In the genomic region with DNA sequence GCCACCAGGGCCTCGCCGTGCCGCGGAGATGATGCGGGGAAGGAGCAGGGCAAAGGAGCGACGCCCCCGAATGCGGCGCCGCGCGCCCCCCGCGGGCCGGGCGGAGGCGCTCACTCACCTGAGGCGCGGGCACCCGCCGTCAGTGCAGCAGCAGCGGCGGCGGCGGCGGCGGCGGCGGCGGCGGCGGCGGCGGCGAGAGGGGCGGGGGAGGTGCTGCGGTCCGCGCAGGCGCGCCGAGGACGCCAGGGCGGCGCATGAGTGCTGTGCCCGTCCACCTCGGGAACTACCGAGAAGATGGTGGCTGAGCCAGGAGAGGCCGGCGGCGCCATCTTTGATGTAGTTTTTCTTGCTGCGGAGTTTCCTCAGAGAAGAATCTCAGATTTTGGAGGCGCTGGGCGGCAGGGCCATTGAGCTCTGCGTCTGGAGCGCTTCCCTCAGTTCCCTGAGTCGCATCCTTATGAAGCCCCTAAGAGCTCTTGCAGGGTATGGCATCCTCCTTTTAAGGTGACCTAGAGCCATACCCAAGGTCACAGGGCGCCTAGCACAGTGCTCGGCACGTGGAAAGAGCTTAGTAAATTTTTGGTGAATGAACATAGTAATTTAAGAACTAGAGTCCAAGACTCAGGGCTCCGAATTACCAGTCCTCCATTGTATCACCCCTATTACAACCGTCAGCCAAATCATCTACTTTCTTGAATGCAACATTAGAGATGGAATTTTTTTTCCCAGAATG, we compare ENCODE assay signal across 8 cellular contexts. TPM values are rescaled to one million over a fixed set of nuclear protein-coding genes. Genes with fewer than 3 reads are reported as not detected.
DNase-seq lines count a peak whose midpoint lies in the region; ATAC-seq, FAIRE-seq and TF ChIP-seq lines count a peak whose summit lies in the region.

Gene NDRG3 (minus strand): TSS at position 164 of the 733 bp plus-strand sequence. CDS start 24,355 bp downstream, outside the sequence.

- WGBS in pancreas, 2 donors = 2 to 6% methylated on average over 18 to 63 of the region's 63 CpGs

- peak within 1 kb of the TSS; percentile 82 for H3K4me3 ChIP-seq in GM12864 (ENCODE audit: low read depth, low read length)
- peak within 1 kb of the TSS; percentile 71 to 89 (median 77) for H3K4me3 ChIP-seq in pancreas
- H3K4me3 ChIP-seq in tibial artery = peak within 1 kb of the TSS; percentile 90 to 98

- H3K9me3 Mint-ChIP-seq in activated naive CD8-positive, alpha-beta T cell treated with anti-CD3 and anti-CD28 coated beads for 36 hours = no peaks in the 10 kb centered on the region

- H3K4me1 ChIP-seq in pancreas (peaks cover 0 to 4% (median 0%) of the 10 kb centered on the region in 3 donors), tibial artery (peaks cover 3 to 25% (median 13%) of the 10 kb centered on the region in 4 donors)

- intact Hi-C loops in Right ventricle myocardium inferior (cut with DNase I) (no loop called here), pancreas (cut with DNase I) (no loop called here), tibial artery (cut with DNase I; ENCODE audit: low total_unique reads) (no loop called here)

- H3K27ac ChIP-seq in pancreas (peak within 1 kb of the TSS in 2 of 4 donors; percentile 42 to 57), tibial artery (peak within 1 kb of the TSS; percentile 82 to 86)

- H3K36me3 ChIP-seq in pancreas = no peaks in the 10 kb centered on the region
- H3K36me3 ChIP-seq in tibial artery = peaks cover 0 to 3% (median 0%) of the 10 kb centered on the region in 3 donors

- peak; percentile 81 for DNase-seq in GM12864 (ENCODE audit: low read depth)
- peak; percentile 93 for DNase-seq in NCI-H1105 (lab: John Stamatoyannopoulos, UW)
- DNase-seq in SKM-1 treated with dmso at 0.1 percent for 144 hours (lab: John Stamatoyannopoulos, UW; ENCODE audit: unreplicated experiment) = peak; percentile 91
- peak; percentile 93 for DNase-seq in activated naive CD8-positive, alpha-beta T cell treated with anti-CD3 and anti-CD28 coated beads for 36 hours
- peak; percentile 98 for DNase-seq in Right ventricle myocardium inferior (ENCODE audit: missing footprints)
- DNase-seq in pancreas = peak; percentile 93 to 98 (median 93)
- peak; percentile 94 to 98 for DNase-seq in tibial artery

- no peaks in the 10 kb centered on the region for H3K9me3 ChIP-seq in pancreas
- no peaks in the 10 kb centered on the region for H3K9me3 ChIP-seq in tibial artery

- H3K27me3 ChIP-seq in pancreas (no peaks in the 10 kb centered on the region), tibial artery (no peaks in the 10 kb centered on the region)

- H3K27me3 Mint-ChIP-seq in activated naive CD8-positive, alpha-beta T cell treated with anti-CD3 and anti-CD28 coated beads for 36 hours = no peaks in the 10 kb centered on the region

- peak; percentile 89 for ATAC-seq in HG02623 (IDR thresholded peaks at IDR 0.05; ENCODE audit: unreplicated experiment)
- peak; percentile 97 for ATAC-seq in Right ventricle myocardium inferior
- ATAC-seq in pancreas = peak; percentile 97 to 98 (median 98)

- peak within 1 kb of the TSS; percentile 89 for H3K4me3 Mint-ChIP-seq in activated naive CD8-positive, alpha-beta T cell treated with anti-CD3 and anti-CD28 coated beads for 36 hours

- peak; percentile 16 for TF ChIP-seq CTCF in GM12864 (IDR thresholded peaks at IDR 0.05; ENCODE audit: low read depth, low read length, missing control alignments)
- no peak for TF ChIP-seq CTCF in pancreas (IDR thresholded peaks at IDR 0.05)
- peak in 1 of 2 experiments; percentile 36 for TF ChIP-seq CTCF in tibial artery (IDR thresholded peaks at IDR 0.05)

- H3K27ac Mint-ChIP-seq in activated naive CD8-positive, alpha-beta T cell treated with anti-CD3 and anti-CD28 coated beads for 36 hours = peak within 1 kb of the TSS; percentile 86

- H3K36me3 Mint-ChIP-seq in activated naive CD8-positive, alpha-beta T cell treated with anti-CD3 and anti-CD28 coated beads for 36 hours = peaks cover 9% of the 10 kb centered on the region

- H3K4me1 Mint-ChIP-seq in activated naive CD8-positive, alpha-beta T cell treated with anti-CD3 and anti-CD28 coated beads for 36 hours = peaks cover 19% of the 10 kb centered on the region

- FAIRE-seq in pancreas (lab: Jason Lieb, UNC) = no peak

RNA-seq across cellular contexts. Expression of gene NDRG3, which starts in this region (rescaled TPM):
- total RNA-seq in activated naive CD8-positive, alpha-beta T cell treated with anti-CD3 and anti-CD28 coated beads for 36 hours = 10 to 100 TPM; 16.3 to 17.1 TPM
- 27.9 TPM for total RNA-seq in Right ventricle myocardium inferior
- total RNA-seq in pancreas = 10 to 100 TPM in 3 of 6 donors, 1 to 10 TPM in 3; 7.0 to 16.9 (median 8.9) TPM
- polyA plus RNA-seq in pancreas = 10 to 100 TPM in 1 of 2 donors, 1 to 10 TPM in 1; 7.9 to 13.8 TPM
